19 cellular contexts compared by ENCODE assay signal in the genomic region with DNA sequence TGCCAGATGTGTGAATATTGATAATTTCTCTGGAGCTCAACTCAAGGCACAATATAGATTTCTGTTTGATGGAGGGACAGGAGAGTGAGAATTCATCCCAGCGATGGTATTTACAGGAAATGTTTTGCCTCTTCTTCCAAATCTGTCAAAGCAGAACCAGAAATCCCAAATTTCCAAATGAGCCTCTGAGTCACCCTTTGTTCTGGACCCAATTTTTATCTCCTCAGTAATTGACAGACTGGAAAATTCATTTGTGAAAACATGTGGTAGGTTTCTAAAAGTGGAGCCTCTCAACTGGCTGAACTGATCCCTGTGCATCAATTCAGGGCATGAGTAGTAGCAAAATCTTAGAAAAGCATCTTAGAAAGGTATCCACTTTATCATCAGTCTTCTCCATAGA.
DNase-seq lines count a peak whose midpoint lies in the region; ATAC-seq and TF ChIP-seq lines count a peak whose summit lies in the region.
"Had no signal": no experiment of that assay in that cellular context is flagged by ENCODE, and none has a peak within 500 bp of the region (broad histone marks: within the 10 kb centered on the region; RNA-seq: fewer than 3 reads in every experiment).

No MANE protein-coding gene starts in this region.

- TF ChIP-seq POLR2A in heart left ventricle (IDR thresholded peaks at IDR 0.05) (no peak), stomach (IDR thresholded peaks at IDR 0.05) (no peak)

- no peak overlapping the region for H3K4me2 ChIP-seq in SK-N-SH
- H3K4me2 ChIP-seq: A549 had no signal

- no peak overlapping the region for H3K4me3 ChIP-seq in SK-N-SH (ENCODE audit: low read depth in 2 of 2, low read length in 1 of 2)
- H3K4me3 ChIP-seq in heart left ventricle: no peak overlapping the region
- H3K4me3 ChIP-seq in stomach: no peak overlapping the region
- H3K4me3 ChIP-seq: A549, K562, Peyer's patch had no signal

- H3K27ac ChIP-seq in SK-N-SH (ENCODE audit: low read depth in 2 of 2, low read length in 1 of 2) (peak overlapping the region in 1 of 2 experiments; percentile 72; a peak in 2 of 4 replicates), heart left ventricle (peak overlapping the region in 8 of 12 donors; percentile 6 to 67 (median 48)), stomach (no peak overlapping the region)
- H3K27ac ChIP-seq: A549, Peyer's patch had no signal

- CTCF ChIA-PET in SK-N-SH (lab: Yijun Ruan, JAX): interaction anchor here (1.5 to 2.6 kb wide), 6 partner anchors 11 to 799 kb away, joined by 3 to 15 read pairs (median 7); no protein-coding TSS in a partner anchor

- no peaks in the 10 kb centered on the region for H3K36me3 ChIP-seq in SK-N-SH (replicated peaks in 1 of 2; ENCODE audit: control insufficient read depth in 1 of 2, insufficient read depth in 2 of 2, low read length in 1 of 2)
- no peaks in the 10 kb centered on the region for H3K36me3 ChIP-seq in heart left ventricle
- no peaks in the 10 kb centered on the region for H3K36me3 ChIP-seq in stomach
- H3K36me3 ChIP-seq: Peyer's patch had no signal

- peak in 3 of 4 donors; percentile 53 to 66 (median 55) for ATAC-seq in heart left ventricle
- no peak for ATAC-seq in GM18858 (IDR thresholded peaks at IDR 0.05; ENCODE audit: unreplicated experiment)
- ATAC-seq in GM18861 (IDR thresholded peaks at IDR 0.05; ENCODE audit: unreplicated experiment): no peak
- ATAC-seq: A549, K562 had no signal

- TF ChIP-seq CTCF in SK-N-SH (IDR thresholded peaks at IDR 0.05): no peak
- TF ChIP-seq CTCF in heart left ventricle (IDR thresholded peaks at IDR 0.05): no peak
- no peak for TF ChIP-seq CTCF in nephron (IDR thresholded peaks at IDR 0.05; ENCODE audit: unreplicated experiment in 3 of 3)
- no peak for TF ChIP-seq CTCF in stomach (IDR thresholded peaks at IDR 0.05)

- no peaks in the 10 kb centered on the region for H3K9me2 ChIP-seq in SK-N-SH

- peaks cover 3% of the 10 kb centered on the region for H3K9me3 Mint-ChIP-seq in nephron

- WGBS in SK-N-SH (ENCODE audit: low lambda C conversion rate): 5% methylated on average over 1 of the region's 1 CpG
- 58 to 76% (median 70%) methylated on average over 1 of the region's 1 CpG for WGBS in heart left ventricle, 4 donors
- 67 to 91% (median 77%) methylated on average over 1 of the region's 1 CpG for WGBS in stomach, 5 donors

- peak overlapping the region in 2 of 3 experiments; percentile 2 to 54 for H3K27ac Mint-ChIP-seq in nephron

- H3K79me2 ChIP-seq in SK-N-SH (ENCODE audit: insufficient read depth): no peaks in the 10 kb centered on the region

- intact Hi-C loops in heart left ventricle (cut with DNase I) (loop anchor here in 1 of 10 donors (10.0 kb wide), 1 partner anchor 796 kb away; no protein-coding TSS in a partner anchor), stomach (cut with DNase I; ENCODE audit: low total_unique reads) (no loop called here)

- TF ChIP-seq EP300 in SK-N-SH (IDR thresholded peaks at IDR 0.05; ENCODE audit: borderline replicate concordance in 1 of 2, low read depth in 1 of 2, low read length in 1 of 2): no peak; a peak in 1 of 4 replicates
- no peak for TF ChIP-seq EP300 in stomach (IDR thresholded peaks at IDR 0.05)

- no peaks in the 10 kb centered on the region for H4K20me1 ChIP-seq in SK-N-SH (ENCODE audit: insufficient read depth)

- H3K27me3 Mint-ChIP-seq in nephron (ENCODE audit: low read depth): no peaks in the 10 kb centered on the region

- no peaks in the 10 kb centered on the region for H3K36me3 Mint-ChIP-seq in nephron (ENCODE audit: low read depth)

- H3K4me1 Mint-ChIP-seq in nephron: peaks cover 31% of the 10 kb centered on the region

- POLR2A ChIA-PET in SK-N-SH (lab: Yijun Ruan, JAX): interaction anchor here (1.4 kb wide), 1 partner anchor 225 kb away, joined by 6 read pairs; no protein-coding TSS in a partner anchor

- no peak overlapping the region for H3K9ac ChIP-seq in SK-N-SH

- H3K27me3 ChIP-seq in SK-N-SH (ENCODE audit: insufficient read depth) (no peaks in the 10 kb centered on the region), heart left ventricle (no peaks in the 10 kb centered on the region), stomach (no peaks in the 10 kb centered on the region)
- H3K27me3 ChIP-seq: Peyer's patch had no signal

- no peak overlapping the region for H3K4me3 Mint-ChIP-seq in nephron

- H3K9me3 ChIP-seq in SK-N-SH: no peaks in the 10 kb centered on the region
- H3K9me3 ChIP-seq in heart left ventricle: peaks cover 0 to 8% (median 0%) of the 10 kb centered on the region in 12 donors
- no peaks in the 10 kb centered on the region for H3K9me3 ChIP-seq in stomach
- H3K9me3 ChIP-seq: A549, Peyer's patch had no signal

- H3K4me1 ChIP-seq in SK-N-SH (ENCODE audit: control insufficient read depth in 1 of 2, insufficient read depth in 2 of 2, low read depth in 1 of 2, low read length in 1 of 2) (peaks cover 0 to 20% of the 10 kb centered on the region in 2 experiments; a peak in 2 of 4 replicates), heart left ventricle (no peaks in the 10 kb centered on the region), stomach (peaks cover 0 to 5% (median 0%) of the 10 kb centered on the region in 4 donors)
- H3K4me1 ChIP-seq: A549, Peyer's patch had no signal

- H2AFZ ChIP-seq in SK-N-SH (ENCODE audit: low read depth): no peak overlapping the region

- peak; percentile 33 for DNase-seq in AG20443 (ENCODE audit: low spot score)
- peak; percentile 22 for DNase-seq in SK-N-SH
- DNase-seq in heart left ventricle: no peak
- DNase-seq in NCI-H2227 (lab: John Stamatoyannopoulos, UW; ENCODE audit: unreplicated experiment): no peak
- no peak for DNase-seq in stomach
- DNase-seq: AML-193, COR-L47, DMS153, MV-4-11, NCI-H1417, NCI-H2029 treated with DMSO at 0.1 percent for 48 hours, NCI-H510A treated with DMSO at 0.1 percent for 48 hours, Peyer's patch, SHP77 had no signal

- TF ChIP-seq RAD21 in SK-N-SH (IDR thresholded peaks at IDR 0.05; ENCODE audit: low read length): no peak; the same call in 1 of the 2 replicates

- no peaks in the 10 kb centered on the region for H3F3A ChIP-seq in SK-N-SH (replicated peaks; ENCODE audit: insufficient read depth)

TF ChIP-seq in SK-N-SH, 30 proteins besides CTCF, POLR2A, EP300 and RAD21 (continues in another document):
- TF ChIP-seq SIN3A (IDR thresholded peaks at IDR 0.05; ENCODE audit: borderline replicate concordance, low read depth, low read length) (no peak), GABPA (IDR thresholded peaks at IDR 0.05; ENCODE audit: low read depth) (no peak), GATA2 (CRISPR knock-in tag; IDR thresholded peaks at IDR 0.05) (no peak), MXI1 (IDR thresholded peaks at IDR 0.05; ENCODE audit: low read depth, low read length) (no peak), RFX5 (IDR thresholded peaks at IDR 0.05; ENCODE audit: low read length) (no peak), EZH2phosphoT487 (IDR thresholded peaks at IDR 0.05; ENCODE audit: borderline replicate concordance, low read depth) (no peak), RXRA (IDR thresholded peaks at IDR 0.05; ENCODE audit: borderline replicate concordance, low read depth) (no peak), FOSL2 (IDR thresholded peaks at IDR 0.05; ENCODE audit: borderline replicate concordance, low read depth) (no peak)
- TF ChIP-seq, protein P1, sequence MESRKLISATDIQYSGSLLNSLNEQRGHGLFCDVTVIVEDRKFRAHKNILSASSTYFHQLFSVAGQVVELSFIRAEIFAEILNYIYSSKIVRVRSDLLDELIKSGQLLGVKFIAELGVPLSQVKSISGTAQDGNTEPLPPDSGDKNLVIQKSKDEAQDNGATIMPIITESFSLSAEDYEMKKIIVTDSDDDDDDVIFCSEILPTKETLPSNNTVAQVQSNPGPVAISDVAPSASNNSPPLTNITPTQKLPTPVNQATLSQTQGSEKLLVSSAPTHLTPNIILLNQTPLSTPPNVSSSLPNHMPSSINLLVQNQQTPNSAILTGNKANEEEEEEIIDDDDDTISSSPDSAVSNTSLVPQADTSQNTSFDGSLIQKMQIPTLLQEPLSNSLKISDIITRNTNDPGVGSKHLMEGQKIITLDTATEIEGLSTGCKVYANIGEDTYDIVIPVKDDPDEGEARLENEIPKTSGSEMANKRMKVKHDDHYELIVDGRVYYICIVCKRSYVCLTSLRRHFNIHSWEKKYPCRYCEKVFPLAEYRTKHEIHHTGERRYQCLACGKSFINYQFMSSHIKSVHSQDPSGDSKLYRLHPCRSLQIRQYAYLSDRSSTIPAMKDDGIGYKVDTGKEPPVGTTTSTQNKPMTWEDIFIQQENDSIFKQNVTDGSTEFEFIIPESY (IDR thresholded peaks at IDR 0.05; ENCODE audit: borderline replicate concordance, low read depth): no peak
- TF ChIP-seq, protein P2, sequence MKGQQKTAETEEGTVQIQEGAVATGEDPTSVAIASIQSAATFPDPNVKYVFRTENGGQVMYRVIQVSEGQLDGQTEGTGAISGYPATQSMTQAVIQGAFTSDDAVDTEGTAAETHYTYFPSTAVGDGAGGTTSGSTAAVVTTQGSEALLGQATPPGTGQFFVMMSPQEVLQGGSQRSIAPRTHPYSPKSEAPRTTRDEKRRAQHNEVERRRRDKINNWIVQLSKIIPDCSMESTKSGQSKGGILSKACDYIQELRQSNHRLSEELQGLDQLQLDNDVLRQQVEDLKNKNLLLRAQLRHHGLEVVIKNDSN (IDR thresholded peaks at IDR 0.05; ENCODE audit: borderline replicate concordance, low read depth): no peak
- TF ChIP-seq, protein P3, sequence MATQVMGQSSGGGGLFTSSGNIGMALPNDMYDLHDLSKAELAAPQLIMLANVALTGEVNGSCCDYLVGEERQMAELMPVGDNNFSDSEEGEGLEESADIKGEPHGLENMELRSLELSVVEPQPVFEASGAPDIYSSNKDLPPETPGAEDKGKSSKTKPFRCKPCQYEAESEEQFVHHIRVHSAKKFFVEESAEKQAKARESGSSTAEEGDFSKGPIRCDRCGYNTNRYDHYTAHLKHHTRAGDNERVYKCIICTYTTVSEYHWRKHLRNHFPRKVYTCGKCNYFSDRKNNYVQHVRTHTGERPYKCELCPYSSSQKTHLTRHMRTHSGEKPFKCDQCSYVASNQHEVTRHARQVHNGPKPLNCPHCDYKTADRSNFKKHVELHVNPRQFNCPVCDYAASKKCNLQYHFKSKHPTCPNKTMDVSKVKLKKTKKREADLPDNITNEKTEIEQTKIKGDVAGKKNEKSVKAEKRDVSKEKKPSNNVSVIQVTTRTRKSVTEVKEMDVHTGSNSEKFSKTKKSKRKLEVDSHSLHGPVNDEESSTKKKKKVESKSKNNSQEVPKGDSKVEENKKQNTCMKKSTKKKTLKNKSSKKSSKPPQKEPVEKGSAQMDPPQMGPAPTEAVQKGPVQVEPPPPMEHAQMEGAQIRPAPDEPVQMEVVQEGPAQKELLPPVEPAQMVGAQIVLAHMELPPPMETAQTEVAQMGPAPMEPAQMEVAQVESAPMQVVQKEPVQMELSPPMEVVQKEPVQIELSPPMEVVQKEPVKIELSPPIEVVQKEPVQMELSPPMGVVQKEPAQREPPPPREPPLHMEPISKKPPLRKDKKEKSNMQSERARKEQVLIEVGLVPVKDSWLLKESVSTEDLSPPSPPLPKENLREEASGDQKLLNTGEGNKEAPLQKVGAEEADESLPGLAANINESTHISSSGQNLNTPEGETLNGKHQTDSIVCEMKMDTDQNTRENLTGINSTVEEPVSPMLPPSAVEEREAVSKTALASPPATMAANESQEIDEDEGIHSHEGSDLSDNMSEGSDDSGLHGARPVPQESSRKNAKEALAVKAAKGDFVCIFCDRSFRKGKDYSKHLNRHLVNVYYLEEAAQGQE (IDR thresholded peaks at IDR 0.05; ENCODE audit: low read depth, low read length): no peak

Comparison
In these comparisons a context has a peak if more than half of its experiments do, and no peak if none do; other contexts are left out.
1. DNase-seq: peak in AG20443 (single experiment) and SK-N-SH (single experiment); none in heart left ventricle (0 of 5), NCI-H2227 (single experiment) and stomach (single experiment).
2. H3K27ac ChIP-seq: peak in heart left ventricle (8 of 12); none in stomach (0 of 5).
3. ATAC-seq: peak in heart left ventricle (3 of 4); none in GM18858 (single experiment) and GM18861 (single experiment).